9 cellular contexts compared by ENCODE assay signal in genomic region chr2:101710036-101710689, GRCh38. TPM values are rescaled to one million over a fixed set of nuclear protein-coding genes. Genes with fewer than 3 reads are reported as not detected.
DNase-seq lines count a peak whose midpoint lies in the region; ATAC-seq and TF ChIP-seq lines count a peak whose summit lies in the region.
"Had no signal": no experiment of that assay in that cellular context is flagged by ENCODE, and none has a peak within 500 bp of the region (broad histone marks: within the 10 kb centered on the region; RNA-seq: fewer than 3 reads in every experiment).

No MANE protein-coding gene starts in this region.

- H3K27ac ChIP-seq in upper lobe of right lung (no peak overlapping the region), H9 (ENCODE audit: insufficient read length, low read depth, low read length) (no peak overlapping the region)

- peaks cover 3% of the 10 kb centered on the region for H3K36me3 Mint-ChIP-seq in activated naive CD4-positive, alpha-beta T cell treated with anti-CD3 and anti-CD28 coated beads, Interleukin-2, amount 50 U/mL, for 24 hours
- H3K36me3 Mint-ChIP-seq in activated CD8-positive, alpha-beta T cell treated with anti-CD3 and anti-CD28 coated beads, Interleukin-2, amount 10 ng/mL, durations not matched to agents 7 days and 5 days (ENCODE audit: low read depth) = peaks cover 22% of the 10 kb centered on the region
- H3K36me3 Mint-ChIP-seq in H9 (ENCODE audit: insufficient read depth in 1 of 3, low read depth in 3 of 3) = peaks cover 4 to 9% (median 7%) of the 10 kb centered on the region in 3 experiments; a peak in 6 of 7 replicates

- no peak overlapping the region for H4K91ac ChIP-seq in H9 (ENCODE audit: insufficient read length, low read depth, low read length)

- no peak overlapping the region for H2BK12ac ChIP-seq in H9 (ENCODE audit: insufficient read length, low read depth, low read length)

- H3K36me3 ChIP-seq in upper lobe of right lung = no peaks in the 10 kb centered on the region
- H3K36me3 ChIP-seq: BE2C had no signal

- H3K4me1 Mint-ChIP-seq in activated naive CD4-positive, alpha-beta T cell treated with anti-CD3 and anti-CD28 coated beads, Interleukin-2, amount 50 U/mL, for 24 hours = peaks cover 82% of the 10 kb centered on the region
- peaks cover 65% of the 10 kb centered on the region for H3K4me1 Mint-ChIP-seq in activated CD8-positive, alpha-beta T cell treated with anti-CD3 and anti-CD28 coated beads, Interleukin-2, amount 10 ng/mL, durations not matched to agents 7 days and 5 days (ENCODE audit: low read depth)
- H3K4me1 Mint-ChIP-seq in H9 = peaks cover 40 to 42% of the 10 kb centered on the region in 2 experiments

- intact Hi-C loops in left ventricle myocardium superior (cut with micrococcal nuclease) = loop anchor here (10.0 kb wide), 1 partner anchor 55 kb away; no protein-coding TSS in a partner anchor
- intact Hi-C loops in upper lobe of right lung (cut with DNase I) = no loop called here

- H3T11ph ChIP-seq in H9 (ENCODE audit: low read length) = no peak overlapping the region

- no peak overlapping the region for H2AK5ac ChIP-seq in H9 (ENCODE audit: insufficient read length, low read length)

- no peak overlapping the region for H3K56ac ChIP-seq in H9 (ENCODE audit: insufficient read length, low read depth, low read length)

- H2BK120ac ChIP-seq in H9 (ENCODE audit: low read depth, low read length, poor library complexity, severe bottlenecking) = no peak overlapping the region

- no peak for ATAC-seq in activated CD8-positive, alpha-beta T cell treated with anti-CD3 and anti-CD28 coated beads, Interleukin-2, amount 10 ng/mL, durations not matched to agents 7 days and 5 days
- peak; percentile 29 for ATAC-seq in left ventricle myocardium superior
- peak; percentile 41 for ATAC-seq in upper lobe of right lung
- ATAC-seq in GM21528 (IDR thresholded peaks at IDR 0.05; ENCODE audit: low FRiP score, unreplicated experiment) = no peak

- no peak overlapping the region for H2AFZ ChIP-seq in H9 (ENCODE audit: low read length)

- no peaks in the 10 kb centered on the region for H3K9me3 ChIP-seq in upper lobe of right lung
- H3K9me3 ChIP-seq in H9 (ENCODE audit: control insufficient read depth, low read depth, low read length) = no peaks in the 10 kb centered on the region
- H3K9me3 ChIP-seq: BE2C had no signal

- no peak overlapping the region for H2BK5ac ChIP-seq in H9 (ENCODE audit: insufficient read length, low read length)

- no peak overlapping the region for H3K4ac ChIP-seq in H9 (ENCODE audit: low read depth, low read length)

- H3K4me1 ChIP-seq in upper lobe of right lung = peaks cover 48% of the 10 kb centered on the region
- peaks cover 11% of the 10 kb centered on the region; the same call in 1 of the 2 replicates for H3K4me1 ChIP-seq in H9 (ENCODE audit: insufficient read depth, low read length)
- H3K4me1 ChIP-seq: BE2C had no signal

- no peaks in the 10 kb centered on the region for H3K27me3 Mint-ChIP-seq in activated naive CD4-positive, alpha-beta T cell treated with anti-CD3 and anti-CD28 coated beads, Interleukin-2, amount 50 U/mL, for 24 hours
- no peaks in the 10 kb centered on the region for H3K27me3 Mint-ChIP-seq in activated CD8-positive, alpha-beta T cell treated with anti-CD3 and anti-CD28 coated beads, Interleukin-2, amount 10 ng/mL, durations not matched to agents 7 days and 5 days (ENCODE audit: low read depth)
- no peaks in the 10 kb centered on the region for H3K27me3 Mint-ChIP-seq in H9 (ENCODE audit: low read depth)

- H3K9ac ChIP-seq in H9 (ENCODE audit: extremely low read depth, insufficient read length, low read length) = no peak overlapping the region

- WGBS in H9 (ENCODE audit: extremely low coverage, insufficient read length, low lambda C conversion rate) = no CpG with 5 or more reads among the region's 3 CpGs

- POLR2A ChIA-PET in activated CD8-positive, alpha-beta T cell treated with anti-CD3 and anti-CD28 coated beads, Interleukin-2, amount 10 ng/mL, durations not matched to agents 7 days and 5 days (lab: Charles Lee) = interaction anchor here (0.6 to 1.1 kb wide), 4 partner anchors 9 to 284 kb away, joined by 3 read pairs; no protein-coding TSS in a partner anchor

- DNase-seq in activated naive CD4-positive, alpha-beta T cell treated with anti-CD3 and anti-CD28 coated beads, Interleukin-2, amount 50 U/mL, for 16 hours = no peak
- no peak for DNase-seq in activated CD8-positive, alpha-beta T cell treated with anti-CD3 and anti-CD28 coated beads, Interleukin-2, amount 10 ng/mL, durations not matched to agents 7 days and 5 days
- no peak for DNase-seq in left ventricle myocardium superior
- no peak for DNase-seq in upper lobe of right lung
- DNase-seq in H9 = no peak
- DNase-seq in kidney glomerular epithelial cell (lab: John Stamatoyannopoulos, UW) = no peak
- DNase-seq: BE2C had no signal

- H3K79me2 ChIP-seq in H9 (ENCODE audit: insufficient read depth, low read length) = peaks cover 43% of the 10 kb centered on the region; the same call in 1 of the 2 replicates

- CTCF ChIA-PET in activated CD8-positive, alpha-beta T cell treated with anti-CD3 and anti-CD28 coated beads, Interleukin-2, amount 10 ng/mL, durations not matched to agents 7 days and 5 days (lab: Charles Lee) = interaction anchor here (1.3 to 2.1 kb wide), 7 partner anchors 8 to 113 kb away, joined by 4 to 8 read pairs (median 5); no protein-coding TSS in a partner anchor

- no peak overlapping the region for H2BK20ac ChIP-seq in H9 (ENCODE audit: low read depth, low read length, poor library complexity, severe bottlenecking)

- TF ChIP-seq CTCF in upper lobe of right lung (IDR thresholded peaks at IDR 0.05) (no peak), H9 (conservative IDR thresholded peaks at IDR 0.05) (no peak)

- no peak overlapping the region for H3K4me3 ChIP-seq in upper lobe of right lung

- no peak overlapping the region for H3K23ac ChIP-seq in H9 (ENCODE audit: insufficient read length, low read depth, low read length)

- peaks cover 5% of the 10 kb centered on the region for H4K20me1 ChIP-seq in H9 (ENCODE audit: control insufficient read depth, insufficient read depth, insufficient read length)

- H3K9me3 Mint-ChIP-seq in activated naive CD4-positive, alpha-beta T cell treated with anti-CD3 and anti-CD28 coated beads, Interleukin-2, amount 50 U/mL, for 24 hours = no peaks in the 10 kb centered on the region
- no peaks in the 10 kb centered on the region for H3K9me3 Mint-ChIP-seq in activated CD8-positive, alpha-beta T cell treated with anti-CD3 and anti-CD28 coated beads, Interleukin-2, amount 10 ng/mL, durations not matched to agents 7 days and 5 days (ENCODE audit: insufficient read depth)
- H3K9me3 Mint-ChIP-seq in H9 = no peaks in the 10 kb centered on the region

- no peak overlapping the region for H3K18ac ChIP-seq in H9 (ENCODE audit: insufficient read length, low read depth, low read length)

- no peak overlapping the region; the same call in 1 of the 2 replicates for H3K14ac ChIP-seq in H9 (ENCODE audit: insufficient read depth, low read length)

- no peak overlapping the region for H4K5ac ChIP-seq in H9 (ENCODE audit: insufficient read length, low read depth, low read length)

- H3K4me2 ChIP-seq in H9 (ENCODE audit: insufficient read depth, insufficient read length, low read length) = no peak overlapping the region

- no peaks in the 10 kb centered on the region for H3K23me2 ChIP-seq in H9 (ENCODE audit: insufficient read length, low read depth, low read length, poor library complexity, severe bottlenecking)

- peak overlapping the region; percentile 53 for H3K4me3 Mint-ChIP-seq in activated naive CD4-positive, alpha-beta T cell treated with anti-CD3 and anti-CD28 coated beads, Interleukin-2, amount 50 U/mL, for 24 hours
- no peak overlapping the region for H3K4me3 Mint-ChIP-seq in activated CD8-positive, alpha-beta T cell treated with anti-CD3 and anti-CD28 coated beads, Interleukin-2, amount 10 ng/mL, durations not matched to agents 7 days and 5 days
- 0 out of 5 replicates have a peak overlapping the region, but pooled peaks of 1 of the 2 experiments have one; percentile 26 for H3K4me3 Mint-ChIP-seq in H9

- no peaks in the 10 kb centered on the region for H3K79me1 ChIP-seq in H9 (ENCODE audit: insufficient read depth, low read depth, low read length, poor library complexity, severe bottlenecking)

- H2BK15ac ChIP-seq in H9 (ENCODE audit: low read depth, low read length) = no peak overlapping the region

- peak overlapping the region; percentile 89 for H3K27ac Mint-ChIP-seq in activated naive CD4-positive, alpha-beta T cell treated with anti-CD3 and anti-CD28 coated beads, Interleukin-2, amount 50 U/mL, for 24 hours
- peak overlapping the region; percentile 48 for H3K27ac Mint-ChIP-seq in activated CD8-positive, alpha-beta T cell treated with anti-CD3 and anti-CD28 coated beads, Interleukin-2, amount 10 ng/mL, durations not matched to agents 7 days and 5 days
- H3K27ac Mint-ChIP-seq in H9 = peak overlapping the region in 1 of 3 experiments; percentile 28; a peak in 3 of 7 replicates

- H3K27me3 ChIP-seq in upper lobe of right lung (no peaks in the 10 kb centered on the region), H9 (ENCODE audit: insufficient read depth, low read length) (no peaks in the 10 kb centered on the region)
- H3K27me3 ChIP-seq: BE2C had no signal

- no peak overlapping the region for H4K8ac ChIP-seq in H9 (replicated peaks; ENCODE audit: insufficient read length, low read depth, low read length)

RNA-seq across cellular contexts. Expression of gene MAP4K4, which starts 12.7 kb away (rescaled TPM):
- 10 to 100 TPM; 90.2 to 92.2 TPM for total RNA-seq in activated CD8-positive, alpha-beta T cell treated with anti-CD3 and anti-CD28 coated beads, Interleukin-2, amount 10 ng/mL, durations not matched to agents 7 days and 5 days
- total RNA-seq in left ventricle myocardium superior (99.5 TPM), upper lobe of right lung (88.7 TPM), H9 (2021) (125 and 132 TPM in 2 replicates)

Comparison
In these comparisons a context has a peak if more than half of its experiments do, and no peak if none do; other contexts are left out.
1. ATAC-seq: peak in left ventricle myocardium superior (single experiment) and upper lobe of right lung (single experiment); none in activated CD8-positive, alpha-beta T cell treated with anti-CD3 and anti-CD28 coated beads, Interleukin-2, amount 10 ng/mL, durations not matched to agents 7 days and 5 days (single experiment) and GM21528 (single experiment).